ENCODE assay signal across 9 cellular contexts in the genomic region with DNA sequence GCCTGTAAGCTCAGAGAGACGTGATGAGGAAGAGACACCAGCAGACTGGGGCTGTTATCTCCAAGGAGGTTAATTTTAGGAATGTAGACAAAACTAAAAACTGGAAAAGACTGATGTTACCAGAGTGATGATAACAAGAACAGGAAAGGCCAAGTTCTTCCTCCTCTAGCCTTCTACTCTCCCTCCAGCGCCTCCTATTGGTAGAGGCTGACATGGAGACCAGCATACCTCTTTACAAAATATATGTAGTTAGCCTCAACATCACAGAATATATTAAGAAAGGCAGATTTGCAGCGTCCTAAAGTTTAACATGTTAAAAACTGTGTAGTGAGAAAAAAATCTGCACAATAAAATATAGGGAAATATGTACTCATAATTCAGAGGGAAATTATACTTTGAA.
A peak's percentile ranks its signal among the peaks of the same experiment; 100 is the strongest.
DNase-seq lines count a peak whose midpoint lies in the region; ATAC-seq, FAIRE-seq and TF ChIP-seq lines count a peak whose summit lies in the region.
"Had no signal": no experiment of that assay in that cellular context is flagged by ENCODE, and none has a peak within 500 bp of the region (broad histone marks: within the 10 kb centered on the region; RNA-seq: fewer than 3 reads in every experiment).

No MANE protein-coding gene starts in this region.

- DNase-seq in activated CD4-positive, alpha-beta T cell treated with anti-CD3 and anti-CD28 coated beads, Interleukin-2, amount 10 ng/mL, durations not matched to agents 24 days and 14 days: peak; percentile 69
- DNase-seq in activated CD4-positive, alpha-beta T cell treated with anti-CD3 and anti-CD28 coated beads for 1 hour: no peak
- no peak for DNase-seq in astrocyte (ENCODE audit: low read depth)
- no peak for DNase-seq in UCSD-AML1 (lab: John Stamatoyannopoulos, UW; ENCODE audit: unreplicated experiment)
- DNase-seq in CD4-positive, alpha-beta memory T cell: no peak

- intact Hi-C loops in activated CD4-positive, alpha-beta T cell treated with anti-CD3 and anti-CD28 coated beads, Interleukin-2, amount 10 ng/mL, durations not matched to agents 24 days and 14 days (cut with micrococcal nuclease): loop anchor here (10.0 kb wide), 1 partner anchor 107 kb away; no protein-coding TSS in a partner anchor
- intact Hi-C loops in CD4-positive, alpha-beta memory T cell (cut with micrococcal nuclease): no loop called here

- no peak overlapping the region for H3K4me3 Mint-ChIP-seq in activated CD4-positive, alpha-beta T cell treated with anti-CD3 and anti-CD28 coated beads, Interleukin-2, amount 10 ng/mL, durations not matched to agents 24 days and 14 days
- no peak overlapping the region for H3K4me3 Mint-ChIP-seq in astrocyte (ENCODE audit: unreplicated experiment)
- H3K4me3 Mint-ChIP-seq in CD4-positive, alpha-beta memory T cell: no peak overlapping the region

- H3K36me3 ChIP-seq in astrocyte (ENCODE audit: insufficient read depth, low read length) (no peaks in the 10 kb centered on the region), parathyroid adenoma (ENCODE audit: control insufficient read depth, insufficient read depth, low read length) (no peaks in the 10 kb centered on the region)
- no peaks in the 10 kb centered on the region for H3K36me3 ChIP-seq in CD4-positive, alpha-beta memory T cell (ENCODE audit: insufficient read depth, low read length)

- TF ChIP-seq CTCF in astrocyte (IDR thresholded peaks at IDR 0.05; ENCODE audit: insufficient read depth, low read depth, low read length) (peak; percentile 27), parathyroid adenoma (IDR thresholded peaks at IDR 0.05) (peak; percentile 46)

- H3K36me3 Mint-ChIP-seq in activated CD4-positive, alpha-beta T cell treated with anti-CD3 and anti-CD28 coated beads, Interleukin-2, amount 10 ng/mL, durations not matched to agents 24 days and 14 days (ENCODE audit: low read depth): no peaks in the 10 kb centered on the region
- H3K36me3 Mint-ChIP-seq in astrocyte (ENCODE audit: low read depth, unreplicated experiment): peaks cover 9% of the 10 kb centered on the region
- no peaks in the 10 kb centered on the region for H3K36me3 Mint-ChIP-seq in CD4-positive, alpha-beta memory T cell

- H3K27ac ChIP-seq in astrocyte (ENCODE audit: low read depth, low read length) (no peak overlapping the region), parathyroid adenoma (no peak overlapping the region)
- no peak overlapping the region for H3K27ac ChIP-seq in CD4-positive, alpha-beta memory T cell (ENCODE audit: low read depth, low read length)

- H3K27me3 ChIP-seq in astrocyte (ENCODE audit: insufficient read depth, low read length): no peaks in the 10 kb centered on the region
- no peaks in the 10 kb centered on the region for H3K27me3 ChIP-seq in parathyroid adenoma (ENCODE audit: control insufficient read depth, insufficient read depth, low read length)
- no peaks in the 10 kb centered on the region for H3K27me3 ChIP-seq in CD4-positive, alpha-beta memory T cell (ENCODE audit: insufficient read depth, low read length)

- H3K79me2 ChIP-seq in astrocyte (ENCODE audit: insufficient read depth, low read length) (peaks cover 84% of the 10 kb centered on the region), parathyroid adenoma (no peaks in the 10 kb centered on the region)

- H4K20me1 ChIP-seq in astrocyte (ENCODE audit: insufficient read depth, low read length): peaks cover 10% of the 10 kb centered on the region

- no peaks in the 10 kb centered on the region for H3K4me1 Mint-ChIP-seq in activated CD4-positive, alpha-beta T cell treated with anti-CD3 and anti-CD28 coated beads, Interleukin-2, amount 10 ng/mL, durations not matched to agents 24 days and 14 days
- H3K4me1 Mint-ChIP-seq in astrocyte (ENCODE audit: low read depth, unreplicated experiment): no peaks in the 10 kb centered on the region
- no peaks in the 10 kb centered on the region for H3K4me1 Mint-ChIP-seq in CD4-positive, alpha-beta memory T cell

- CTCF ChIA-PET in CD4-positive, alpha-beta memory T cell (lab: Charles Lee; ENCODE audit: partially characterized antibody): no interaction called here

- POLR2A ChIA-PET in CD4-positive, alpha-beta memory T cell (lab: Charles Lee; ENCODE audit: partially characterized antibody): no interaction called here

- H3K9ac ChIP-seq in astrocyte (ENCODE audit: low read length) (no peak overlapping the region), parathyroid adenoma (no peak overlapping the region)

- H3K4me3 ChIP-seq in astrocyte (ENCODE audit: insufficient read depth, low read depth, low read length): no peak overlapping the region
- H3K4me3 ChIP-seq in parathyroid adenoma (ENCODE audit: low read depth, low read length): no peak overlapping the region
- no peak overlapping the region for H3K4me3 ChIP-seq in CD4-positive, alpha-beta memory T cell (ENCODE audit: low read length in 2 of 2)

- H2AFZ ChIP-seq in astrocyte (ENCODE audit: low read depth, low read length) (no peak overlapping the region), parathyroid adenoma (no peak overlapping the region)

- H3K4me2 ChIP-seq in astrocyte (ENCODE audit: low read length) (no peak overlapping the region), parathyroid adenoma (ENCODE audit: low read length) (no peak overlapping the region)

- H3K4me1 ChIP-seq in astrocyte (ENCODE audit: insufficient read depth, low read length) (no peaks in the 10 kb centered on the region), parathyroid adenoma (no peaks in the 10 kb centered on the region)
- no peaks in the 10 kb centered on the region for H3K4me1 ChIP-seq in CD4-positive, alpha-beta memory T cell (ENCODE audit: insufficient read depth, low read length)

- ATAC-seq in HG02885 (IDR thresholded peaks at IDR 0.05; ENCODE audit: poor library complexity, unreplicated experiment): peak; percentile 77
- ATAC-seq in HG02610 (IDR thresholded peaks at IDR 0.05; ENCODE audit: unreplicated experiment): no peak

- H3K27ac Mint-ChIP-seq in activated CD4-positive, alpha-beta T cell treated with anti-CD3 and anti-CD28 coated beads, Interleukin-2, amount 10 ng/mL, durations not matched to agents 24 days and 14 days: no peak overlapping the region
- no peak overlapping the region for H3K27ac Mint-ChIP-seq in astrocyte (ENCODE audit: unreplicated experiment)
- H3K27ac Mint-ChIP-seq in CD4-positive, alpha-beta memory T cell: no peak overlapping the region

- no peaks in the 10 kb centered on the region for H3K27me3 Mint-ChIP-seq in activated CD4-positive, alpha-beta T cell treated with anti-CD3 and anti-CD28 coated beads, Interleukin-2, amount 10 ng/mL, durations not matched to agents 24 days and 14 days
- H3K27me3 Mint-ChIP-seq in astrocyte (ENCODE audit: low read depth, unreplicated experiment): no peaks in the 10 kb centered on the region
- no peaks in the 10 kb centered on the region for H3K27me3 Mint-ChIP-seq in CD4-positive, alpha-beta memory T cell

- H3K9me3 Mint-ChIP-seq in activated CD4-positive, alpha-beta T cell treated with anti-CD3 and anti-CD28 coated beads, Interleukin-2, amount 10 ng/mL, durations not matched to agents 24 days and 14 days: no peaks in the 10 kb centered on the region
- H3K9me3 Mint-ChIP-seq in astrocyte (ENCODE audit: unreplicated experiment): no peaks in the 10 kb centered on the region
- no peaks in the 10 kb centered on the region for H3K9me3 Mint-ChIP-seq in CD4-positive, alpha-beta memory T cell

- no peak for FAIRE-seq in astrocyte (lab: Jason Lieb, UNC)
- FAIRE-seq: G401.6 had no signal

- H3K9me3 ChIP-seq in astrocyte (ENCODE audit: insufficient read depth, low read depth, low read length) (no peaks in the 10 kb centered on the region), parathyroid adenoma (ENCODE audit: control insufficient read depth, low read length) (no peaks in the 10 kb centered on the region)
- no peaks in the 10 kb centered on the region for H3K9me3 ChIP-seq in CD4-positive, alpha-beta memory T cell (ENCODE audit: control insufficient read depth in 1 of 2, low read length in 2 of 2)
